Comparison of ENCODE assay signal across 2 cellular contexts in the genomic region with DNA sequence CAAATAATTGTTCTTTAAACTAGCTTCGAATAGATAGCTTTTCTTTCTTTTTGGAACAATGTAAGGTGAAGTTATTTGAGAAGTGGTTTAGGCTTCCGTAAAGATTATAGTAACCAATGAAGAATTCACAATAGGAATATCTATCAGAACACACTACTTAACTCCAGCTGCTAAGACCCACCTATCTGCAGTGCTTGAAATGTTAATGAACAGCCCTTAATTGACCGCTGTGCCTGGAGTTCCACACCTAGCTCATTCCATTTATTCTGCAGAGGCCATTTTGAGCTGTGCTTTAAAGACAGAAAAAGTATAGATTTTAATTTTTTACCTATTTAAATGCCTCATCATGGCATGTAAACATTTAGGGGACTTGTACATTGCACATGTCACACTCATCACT.
TF ChIP-seq lines count a peak whose summit lies in the region.

No MANE protein-coding gene starts in this region.

TF ChIP-seq in GM23338, 12 proteins besides CTCF, POLR2A, EP300 and RAD21 (continued from another document and continues in another):
- TF ChIP-seq, protein P1, sequence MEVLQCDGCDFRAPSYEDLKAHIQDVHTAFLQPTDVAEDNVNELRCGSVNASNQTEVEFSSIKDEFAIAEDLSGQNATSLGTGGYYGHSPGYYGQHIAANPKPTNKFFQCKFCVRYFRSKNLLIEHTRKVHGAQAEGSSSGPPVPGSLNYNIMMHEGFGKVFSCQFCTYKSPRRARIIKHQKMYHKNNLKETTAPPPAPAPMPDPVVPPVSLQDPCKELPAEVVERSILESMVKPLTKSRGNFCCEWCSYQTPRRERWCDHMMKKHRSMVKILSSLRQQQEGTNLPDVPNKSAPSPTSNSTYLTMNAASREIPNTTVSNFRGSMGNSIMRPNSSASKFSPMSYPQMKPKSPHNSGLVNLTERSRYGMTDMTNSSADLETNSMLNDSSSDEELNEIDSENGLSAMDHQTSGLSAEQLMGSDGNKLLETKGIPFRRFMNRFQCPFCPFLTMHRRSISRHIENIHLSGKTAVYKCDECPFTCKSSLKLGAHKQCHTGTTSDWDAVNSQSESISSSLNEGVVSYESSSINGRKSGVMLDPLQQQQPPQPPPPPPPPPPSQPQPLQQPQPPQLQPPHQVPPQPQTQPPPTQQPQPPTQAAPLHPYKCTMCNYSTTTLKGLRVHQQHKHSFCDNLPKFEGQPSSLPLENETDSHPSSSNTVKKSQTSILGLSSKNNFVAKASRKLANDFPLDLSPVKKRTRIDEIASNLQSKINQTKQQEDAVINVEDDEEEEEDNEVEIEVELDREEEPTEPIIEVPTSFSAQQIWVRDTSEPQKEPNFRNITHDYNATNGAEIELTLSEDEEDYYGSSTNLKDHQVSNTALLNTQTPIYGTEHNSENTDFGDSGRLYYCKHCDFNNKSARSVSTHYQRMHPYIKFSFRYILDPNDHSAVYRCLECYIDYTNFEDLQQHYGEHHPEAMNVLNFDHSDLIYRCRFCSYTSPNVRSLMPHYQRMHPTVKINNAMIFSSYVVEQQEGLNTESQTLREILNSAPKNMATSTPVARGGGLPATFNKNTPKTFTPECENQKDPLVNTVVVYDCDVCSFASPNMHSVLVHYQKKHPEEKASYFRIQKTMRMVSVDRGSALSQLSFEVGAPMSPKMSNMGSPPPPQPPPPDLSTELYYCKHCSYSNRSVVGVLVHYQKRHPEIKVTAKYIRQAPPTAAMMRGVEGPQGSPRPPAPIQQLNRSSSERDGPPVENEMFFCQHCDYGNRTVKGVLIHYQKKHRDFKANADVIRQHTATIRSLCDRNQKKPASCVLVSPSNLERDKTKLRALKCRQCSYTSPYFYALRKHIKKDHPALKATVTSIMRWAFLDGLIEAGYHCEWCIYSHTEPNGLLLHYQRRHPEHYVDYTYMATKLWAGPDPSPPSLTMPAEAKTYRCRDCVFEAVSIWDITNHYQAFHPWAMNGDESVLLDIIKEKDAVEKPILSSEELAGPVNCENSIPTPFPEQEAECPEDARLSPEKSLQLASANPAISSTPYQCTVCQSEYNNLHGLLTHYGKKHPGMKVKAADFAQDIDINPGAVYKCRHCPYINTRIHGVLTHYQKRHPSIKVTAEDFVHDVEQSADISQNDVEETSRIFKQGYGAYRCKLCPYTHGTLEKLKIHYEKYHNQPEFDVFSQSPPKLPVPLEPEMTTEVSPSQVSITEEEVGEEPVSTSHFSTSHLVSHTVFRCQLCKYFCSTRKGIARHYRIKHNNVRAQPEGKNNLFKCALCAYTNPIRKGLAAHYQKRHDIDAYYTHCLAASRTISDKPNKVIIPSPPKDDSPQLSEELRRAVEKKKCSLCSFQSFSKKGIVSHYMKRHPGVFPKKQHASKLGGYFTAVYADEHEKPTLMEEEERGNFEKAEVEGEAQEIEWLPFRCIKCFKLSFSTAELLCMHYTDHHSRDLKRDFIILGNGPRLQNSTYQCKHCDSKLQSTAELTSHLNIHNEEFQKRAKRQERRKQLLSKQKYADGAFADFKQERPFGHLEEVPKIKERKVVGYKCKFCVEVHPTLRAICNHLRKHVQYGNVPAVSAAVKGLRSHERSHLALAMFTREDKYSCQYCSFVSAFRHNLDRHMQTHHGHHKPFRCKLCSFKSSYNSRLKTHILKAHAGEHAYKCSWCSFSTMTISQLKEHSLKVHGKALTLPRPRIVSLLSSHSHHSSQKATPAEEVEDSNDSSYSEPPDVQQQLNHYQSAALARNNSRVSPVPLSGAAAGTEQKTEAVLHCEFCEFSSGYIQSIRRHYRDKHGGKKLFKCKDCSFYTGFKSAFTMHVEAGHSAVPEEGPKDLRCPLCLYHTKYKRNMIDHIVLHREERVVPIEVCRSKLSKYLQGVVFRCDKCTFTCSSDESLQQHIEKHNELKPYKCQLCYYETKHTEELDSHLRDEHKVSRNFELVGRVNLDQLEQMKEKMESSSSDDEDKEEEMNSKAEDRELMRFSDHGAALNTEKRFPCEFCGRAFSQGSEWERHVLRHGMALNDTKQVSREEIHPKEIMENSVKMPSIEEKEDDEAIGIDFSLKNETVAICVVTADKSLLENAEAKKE (CRISPR knock-in tag; IDR thresholded peaks at IDR 0.05): no peak
- TF ChIP-seq ZNF331 (CRISPR knock-in tag; IDR thresholded peaks at IDR 0.05; ENCODE audit: low read depth) (no peak), EZH2 (IDR thresholded peaks at IDR 0.05; ENCODE audit: low read depth, unreplicated experiment) (no peak), ZNF114 (CRISPR knock-in tag; IDR thresholded peaks at IDR 0.05) (no peak), EZH2phosphoT487 (IDR thresholded peaks at IDR 0.05; ENCODE audit: unreplicated experiment) (no peak), STAT1 (IDR thresholded peaks at IDR 0.05; ENCODE audit: unreplicated experiment) (no peak), CREB1 (CRISPR knock-in tag; IDR thresholded peaks at IDR 0.05; ENCODE audit: low read depth) (no peak), POLR2AphosphoS5 (IDR thresholded peaks at IDR 0.05; ENCODE audit: low read depth) (no peak)
- TF ChIP-seq, protein P2, sequence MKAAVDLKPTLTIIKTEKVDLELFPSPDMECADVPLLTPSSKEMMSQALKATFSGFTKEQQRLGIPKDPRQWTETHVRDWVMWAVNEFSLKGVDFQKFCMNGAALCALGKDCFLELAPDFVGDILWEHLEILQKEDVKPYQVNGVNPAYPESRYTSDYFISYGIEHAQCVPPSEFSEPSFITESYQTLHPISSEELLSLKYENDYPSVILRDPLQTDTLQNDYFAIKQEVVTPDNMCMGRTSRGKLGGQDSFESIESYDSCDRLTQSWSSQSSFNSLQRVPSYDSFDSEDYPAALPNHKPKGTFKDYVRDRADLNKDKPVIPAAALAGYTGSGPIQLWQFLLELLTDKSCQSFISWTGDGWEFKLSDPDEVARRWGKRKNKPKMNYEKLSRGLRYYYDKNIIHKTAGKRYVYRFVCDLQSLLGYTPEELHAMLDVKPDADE (IDR thresholded peaks at IDR 0.05): no peak
- TF ChIP-seq, protein P3, sequence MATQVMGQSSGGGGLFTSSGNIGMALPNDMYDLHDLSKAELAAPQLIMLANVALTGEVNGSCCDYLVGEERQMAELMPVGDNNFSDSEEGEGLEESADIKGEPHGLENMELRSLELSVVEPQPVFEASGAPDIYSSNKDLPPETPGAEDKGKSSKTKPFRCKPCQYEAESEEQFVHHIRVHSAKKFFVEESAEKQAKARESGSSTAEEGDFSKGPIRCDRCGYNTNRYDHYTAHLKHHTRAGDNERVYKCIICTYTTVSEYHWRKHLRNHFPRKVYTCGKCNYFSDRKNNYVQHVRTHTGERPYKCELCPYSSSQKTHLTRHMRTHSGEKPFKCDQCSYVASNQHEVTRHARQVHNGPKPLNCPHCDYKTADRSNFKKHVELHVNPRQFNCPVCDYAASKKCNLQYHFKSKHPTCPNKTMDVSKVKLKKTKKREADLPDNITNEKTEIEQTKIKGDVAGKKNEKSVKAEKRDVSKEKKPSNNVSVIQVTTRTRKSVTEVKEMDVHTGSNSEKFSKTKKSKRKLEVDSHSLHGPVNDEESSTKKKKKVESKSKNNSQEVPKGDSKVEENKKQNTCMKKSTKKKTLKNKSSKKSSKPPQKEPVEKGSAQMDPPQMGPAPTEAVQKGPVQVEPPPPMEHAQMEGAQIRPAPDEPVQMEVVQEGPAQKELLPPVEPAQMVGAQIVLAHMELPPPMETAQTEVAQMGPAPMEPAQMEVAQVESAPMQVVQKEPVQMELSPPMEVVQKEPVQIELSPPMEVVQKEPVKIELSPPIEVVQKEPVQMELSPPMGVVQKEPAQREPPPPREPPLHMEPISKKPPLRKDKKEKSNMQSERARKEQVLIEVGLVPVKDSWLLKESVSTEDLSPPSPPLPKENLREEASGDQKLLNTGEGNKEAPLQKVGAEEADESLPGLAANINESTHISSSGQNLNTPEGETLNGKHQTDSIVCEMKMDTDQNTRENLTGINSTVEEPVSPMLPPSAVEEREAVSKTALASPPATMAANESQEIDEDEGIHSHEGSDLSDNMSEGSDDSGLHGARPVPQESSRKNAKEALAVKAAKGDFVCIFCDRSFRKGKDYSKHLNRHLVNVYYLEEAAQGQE (IDR thresholded peaks at IDR 0.05; ENCODE audit: unreplicated experiment): no peak

TF ChIP-seq in WTC11, 78 proteins besides CTCF, POLR2A, EP300 and RAD21 (continued from another document):
- TF ChIP-seq NFE2L1 (CRISPR knock-in tag; IDR thresholded peaks at IDR 0.05) (no peak), PRRX2 (CRISPR knock-in tag; IDR thresholded peaks at IDR 0.05) (no peak), RELA (CRISPR knock-in tag; IDR thresholded peaks at IDR 0.05; ENCODE audit: borderline replicate concordance) (no peak), MYBL2 (CRISPR knock-in tag; IDR thresholded peaks at IDR 0.05) (no peak), ZNF263 (CRISPR knock-in tag; IDR thresholded peaks at IDR 0.05; ENCODE audit: low read depth) (no peak), NR2C2 (CRISPR knock-in tag; IDR thresholded peaks at IDR 0.05) (no peak), SMAD3 (CRISPR knock-in tag; IDR thresholded peaks at IDR 0.05; ENCODE audit: borderline replicate concordance) (no peak), ESRRA (CRISPR knock-in tag; IDR thresholded peaks at IDR 0.05; ENCODE audit: borderline replicate concordance) (no peak)
- TF ChIP-seq, protein P4, sequence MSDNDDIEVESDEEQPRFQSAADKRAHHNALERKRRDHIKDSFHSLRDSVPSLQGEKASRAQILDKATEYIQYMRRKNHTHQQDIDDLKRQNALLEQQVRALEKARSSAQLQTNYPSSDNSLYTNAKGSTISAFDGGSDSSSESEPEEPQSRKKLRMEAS (CRISPR knock-in tag; IDR thresholded peaks at IDR 0.05): no peak
- TF ChIP-seq, protein P5, sequence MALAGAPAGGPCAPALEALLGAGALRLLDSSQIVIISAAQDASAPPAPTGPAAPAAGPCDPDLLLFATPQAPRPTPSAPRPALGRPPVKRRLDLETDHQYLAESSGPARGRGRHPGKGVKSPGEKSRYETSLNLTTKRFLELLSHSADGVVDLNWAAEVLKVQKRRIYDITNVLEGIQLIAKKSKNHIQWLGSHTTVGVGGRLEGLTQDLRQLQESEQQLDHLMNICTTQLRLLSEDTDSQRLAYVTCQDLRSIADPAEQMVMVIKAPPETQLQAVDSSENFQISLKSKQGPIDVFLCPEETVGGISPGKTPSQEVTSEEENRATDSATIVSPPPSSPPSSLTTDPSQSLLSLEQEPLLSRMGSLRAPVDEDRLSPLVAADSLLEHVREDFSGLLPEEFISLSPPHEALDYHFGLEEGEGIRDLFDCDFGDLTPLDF (CRISPR knock-in tag; IDR thresholded peaks at IDR 0.05): no peak
- TF ChIP-seq, protein P6, sequence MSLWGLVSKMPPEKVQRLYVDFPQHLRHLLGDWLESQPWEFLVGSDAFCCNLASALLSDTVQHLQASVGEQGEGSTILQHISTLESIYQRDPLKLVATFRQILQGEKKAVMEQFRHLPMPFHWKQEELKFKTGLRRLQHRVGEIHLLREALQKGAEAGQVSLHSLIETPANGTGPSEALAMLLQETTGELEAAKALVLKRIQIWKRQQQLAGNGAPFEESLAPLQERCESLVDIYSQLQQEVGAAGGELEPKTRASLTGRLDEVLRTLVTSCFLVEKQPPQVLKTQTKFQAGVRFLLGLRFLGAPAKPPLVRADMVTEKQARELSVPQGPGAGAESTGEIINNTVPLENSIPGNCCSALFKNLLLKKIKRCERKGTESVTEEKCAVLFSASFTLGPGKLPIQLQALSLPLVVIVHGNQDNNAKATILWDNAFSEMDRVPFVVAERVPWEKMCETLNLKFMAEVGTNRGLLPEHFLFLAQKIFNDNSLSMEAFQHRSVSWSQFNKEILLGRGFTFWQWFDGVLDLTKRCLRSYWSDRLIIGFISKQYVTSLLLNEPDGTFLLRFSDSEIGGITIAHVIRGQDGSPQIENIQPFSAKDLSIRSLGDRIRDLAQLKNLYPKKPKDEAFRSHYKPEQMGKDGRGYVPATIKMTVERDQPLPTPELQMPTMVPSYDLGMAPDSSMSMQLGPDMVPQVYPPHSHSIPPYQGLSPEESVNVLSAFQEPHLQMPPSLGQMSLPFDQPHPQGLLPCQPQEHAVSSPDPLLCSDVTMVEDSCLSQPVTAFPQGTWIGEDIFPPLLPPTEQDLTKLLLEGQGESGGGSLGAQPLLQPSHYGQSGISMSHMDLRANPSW (CRISPR knock-in tag; conservative IDR thresholded peaks at IDR 0.05; ENCODE audit: low read depth): no peak
- TF ChIP-seq, protein P7, sequence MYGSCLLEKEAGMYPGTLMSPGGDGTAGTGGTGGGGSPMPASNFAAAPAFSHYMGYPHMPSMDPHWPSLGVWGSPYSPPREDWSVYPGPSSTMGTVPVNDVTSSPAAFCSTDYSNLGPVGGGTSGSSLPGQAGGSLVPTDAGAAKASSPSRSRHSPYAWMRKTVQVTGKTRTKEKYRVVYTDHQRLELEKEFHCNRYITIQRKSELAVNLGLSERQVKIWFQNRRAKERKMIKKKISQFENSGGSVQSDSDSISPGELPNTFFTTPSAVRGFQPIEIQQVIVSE (CRISPR knock-in tag; IDR thresholded peaks at IDR 0.05; ENCODE audit: borderline replicate concordance): no peak
- TF ChIP-seq, protein P8, sequence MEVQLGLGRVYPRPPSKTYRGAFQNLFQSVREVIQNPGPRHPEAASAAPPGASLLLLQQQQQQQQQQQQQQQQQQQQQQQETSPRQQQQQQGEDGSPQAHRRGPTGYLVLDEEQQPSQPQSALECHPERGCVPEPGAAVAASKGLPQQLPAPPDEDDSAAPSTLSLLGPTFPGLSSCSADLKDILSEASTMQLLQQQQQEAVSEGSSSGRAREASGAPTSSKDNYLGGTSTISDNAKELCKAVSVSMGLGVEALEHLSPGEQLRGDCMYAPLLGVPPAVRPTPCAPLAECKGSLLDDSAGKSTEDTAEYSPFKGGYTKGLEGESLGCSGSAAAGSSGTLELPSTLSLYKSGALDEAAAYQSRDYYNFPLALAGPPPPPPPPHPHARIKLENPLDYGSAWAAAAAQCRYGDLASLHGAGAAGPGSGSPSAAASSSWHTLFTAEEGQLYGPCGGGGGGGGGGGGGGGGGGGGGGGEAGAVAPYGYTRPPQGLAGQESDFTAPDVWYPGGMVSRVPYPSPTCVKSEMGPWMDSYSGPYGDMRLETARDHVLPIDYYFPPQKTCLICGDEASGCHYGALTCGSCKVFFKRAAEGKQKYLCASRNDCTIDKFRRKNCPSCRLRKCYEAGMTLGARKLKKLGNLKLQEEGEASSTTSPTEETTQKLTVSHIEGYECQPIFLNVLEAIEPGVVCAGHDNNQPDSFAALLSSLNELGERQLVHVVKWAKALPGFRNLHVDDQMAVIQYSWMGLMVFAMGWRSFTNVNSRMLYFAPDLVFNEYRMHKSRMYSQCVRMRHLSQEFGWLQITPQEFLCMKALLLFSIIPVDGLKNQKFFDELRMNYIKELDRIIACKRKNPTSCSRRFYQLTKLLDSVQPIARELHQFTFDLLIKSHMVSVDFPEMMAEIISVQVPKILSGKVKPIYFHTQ (CRISPR knock-in tag; IDR thresholded peaks at IDR 0.05): no peak
TF ChIP-seq in WTC11: peak in this region for 0.
